Comparison of ENCODE assay signal across 18 cellular contexts in the genomic region with DNA sequence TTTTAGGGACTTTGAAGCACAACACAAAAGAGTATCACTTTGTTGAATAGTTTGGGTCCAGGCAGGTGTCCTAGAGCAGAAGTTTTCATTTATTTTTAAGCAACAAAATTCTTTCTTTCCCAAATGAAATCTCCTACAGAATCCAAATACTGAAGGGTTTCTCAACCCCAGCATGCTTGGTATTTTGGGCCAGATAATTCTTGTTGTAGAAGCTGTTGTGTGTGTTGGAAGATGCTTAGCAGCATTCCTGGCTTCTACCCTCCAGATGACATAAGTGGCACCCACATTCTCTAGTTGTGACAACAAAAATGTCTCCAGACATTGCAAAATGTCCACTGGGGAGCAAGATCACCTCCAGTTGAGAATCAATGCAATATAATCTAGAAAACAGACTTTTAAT.
DNase-seq lines count a peak whose midpoint lies in the region; ATAC-seq and TF ChIP-seq lines count a peak whose summit lies in the region.
"Had no signal": no experiment of that assay in that cellular context is flagged by ENCODE, and none has a peak within 500 bp of the region (broad histone marks: within the 10 kb centered on the region; RNA-seq: fewer than 3 reads in every experiment).

No MANE protein-coding gene starts in this region.

- POLR2A ChIA-PET in activated CD4-positive, alpha-beta T cell treated with anti-CD3 and anti-CD28 coated beads, Interleukin-2, amount 10 ng/mL, durations not matched to agents 7 days and 5 days (lab: Charles Lee): no interaction called here

- H3K27me3 Mint-ChIP-seq in activated CD4-positive, alpha-beta T cell treated with anti-CD3 and anti-CD28 coated beads, Interleukin-2, amount 10 ng/mL, durations not matched to agents 7 days and 5 days: no peaks in the 10 kb centered on the region
- no peaks in the 10 kb centered on the region for H3K27me3 Mint-ChIP-seq in CD4-positive, CD25-positive, alpha-beta regulatory T cell
- no peaks in the 10 kb centered on the region for H3K27me3 Mint-ChIP-seq in activated naive CD8-positive, alpha-beta T cell
- no peaks in the 10 kb centered on the region for H3K27me3 Mint-ChIP-seq in natural killer cell treated with Interleukin-12 subunit alpha and Interleukin-12 subunit beta and Interleukin-15 and Interleukin-18, amount 100 ng/mL, for 72 hours
- no peaks in the 10 kb centered on the region for H3K27me3 Mint-ChIP-seq in CD14-positive monocyte (ENCODE audit: low read depth in 3 of 3)

- DNase-seq in activated CD4-positive, alpha-beta T cell treated with anti-CD3 and anti-CD28 coated beads, Interleukin-2, amount 10 ng/mL, durations not matched to agents 7 days and 5 days: no peak
- no peak for DNase-seq in activated CD4-positive, alpha-beta T cell treated with anti-CD3 and anti-CD28 coated beads for 48 hours
- DNase-seq in CD4-positive, CD25-positive, alpha-beta regulatory T cell: no peak
- no peak for DNase-seq in natural killer cell treated with Interleukin-12 subunit alpha and Interleukin-12 subunit beta and Interleukin-15 and Interleukin-18, amount 100 ng/mL, for 72 hours (ENCODE audit: low spot score)
- no peak for DNase-seq in NCI-H1105 (lab: John Stamatoyannopoulos, UW)
- no peak for DNase-seq in DMS79 treated with DMSO at 0.1 percent for 48 hours (lab: John Stamatoyannopoulos, UW)
- no peak for DNase-seq in CD14-positive monocyte (ENCODE audit: low spot score)
- DNase-seq: activated effector memory CD4-positive, alpha-beta T cell treated with anti-CD3 and anti-CD28 coated beads, Interleukin-2, amount 50 U/mL, for 16 hours; C1 segment of cervical spinal cord; colonic mucosa; endodermal cell; NCI-H1417 treated with DMSO at 0.1 percent for 48 hours; NCI-H524 treated with DMSO at 0.1 percent for 48 hours had no signal

- intact Hi-C loops in CD14-positive monocyte (cut with micrococcal nuclease): no loop called here

- H3K4me1 ChIP-seq in CD4-positive, CD25-positive, alpha-beta regulatory T cell (ENCODE audit: control insufficient read depth, insufficient read depth, low read length, poor library complexity, severe bottlenecking): peaks cover 83% of the 10 kb centered on the region
- H3K4me1 ChIP-seq: colonic mucosa, HAP-1 had no signal

- peaks cover 58% of the 10 kb centered on the region for H3K36me3 Mint-ChIP-seq in activated CD4-positive, alpha-beta T cell treated with anti-CD3 and anti-CD28 coated beads, Interleukin-2, amount 10 ng/mL, durations not matched to agents 7 days and 5 days (ENCODE audit: low read depth)
- peaks cover 6% of the 10 kb centered on the region for H3K36me3 Mint-ChIP-seq in CD4-positive, CD25-positive, alpha-beta regulatory T cell
- peaks cover 9% of the 10 kb centered on the region for H3K36me3 Mint-ChIP-seq in activated naive CD8-positive, alpha-beta T cell
- no peaks in the 10 kb centered on the region for H3K36me3 Mint-ChIP-seq in natural killer cell treated with Interleukin-12 subunit alpha and Interleukin-12 subunit beta and Interleukin-15 and Interleukin-18, amount 100 ng/mL, for 72 hours
- H3K36me3 Mint-ChIP-seq in CD14-positive monocyte: peaks cover 0 to 4% of the 10 kb centered on the region in 2 donors

- no peaks in the 10 kb centered on the region for H3K27me3 ChIP-seq in CD4-positive, CD25-positive, alpha-beta regulatory T cell (ENCODE audit: control insufficient read depth, insufficient read depth, low read length)
- H3K27me3 ChIP-seq: colonic mucosa, hepatocyte had no signal

- peaks cover 12% of the 10 kb centered on the region for H3K9me3 Mint-ChIP-seq in activated CD4-positive, alpha-beta T cell treated with anti-CD3 and anti-CD28 coated beads, Interleukin-2, amount 10 ng/mL, durations not matched to agents 7 days and 5 days
- H3K9me3 Mint-ChIP-seq in CD4-positive, CD25-positive, alpha-beta regulatory T cell: no peaks in the 10 kb centered on the region
- no peaks in the 10 kb centered on the region for H3K9me3 Mint-ChIP-seq in activated naive CD8-positive, alpha-beta T cell (ENCODE audit: low read depth)
- no peaks in the 10 kb centered on the region for H3K9me3 Mint-ChIP-seq in natural killer cell treated with Interleukin-12 subunit alpha and Interleukin-12 subunit beta and Interleukin-15 and Interleukin-18, amount 100 ng/mL, for 72 hours
- H3K9me3 Mint-ChIP-seq in CD14-positive monocyte: peaks cover 0 to 2% (median 0%) of the 10 kb centered on the region in 7 donors

- peaks cover 19% of the 10 kb centered on the region for H3K4me1 Mint-ChIP-seq in activated CD4-positive, alpha-beta T cell treated with anti-CD3 and anti-CD28 coated beads, Interleukin-2, amount 10 ng/mL, durations not matched to agents 7 days and 5 days
- H3K4me1 Mint-ChIP-seq in CD4-positive, CD25-positive, alpha-beta regulatory T cell: peaks cover 0 to 78% (median 27%) of the 10 kb centered on the region in 4 donors
- peaks cover 21% of the 10 kb centered on the region for H3K4me1 Mint-ChIP-seq in activated naive CD8-positive, alpha-beta T cell (ENCODE audit: low read depth)
- H3K4me1 Mint-ChIP-seq in natural killer cell treated with Interleukin-12 subunit alpha and Interleukin-12 subunit beta and Interleukin-15 and Interleukin-18, amount 100 ng/mL, for 72 hours (ENCODE audit: low read depth in 2 of 2): peaks cover 21 to 72% of the 10 kb centered on the region in 2 donors
- peaks cover 24% of the 10 kb centered on the region for H3K4me1 Mint-ChIP-seq in CD14-positive monocyte

- CTCF ChIA-PET in activated CD4-positive, alpha-beta T cell treated with anti-CD3 and anti-CD28 coated beads, Interleukin-2, amount 10 ng/mL, durations not matched to agents 7 days and 5 days (lab: Charles Lee): interaction anchor here (1.1 to 1.7 kb wide), 3 partner anchors 13 to 43 kb away, joined by 3 to 5 read pairs (median 4); no protein-coding TSS in a partner anchor

- ATAC-seq in CD4-positive, CD25-positive, alpha-beta regulatory T cell (ENCODE audit: low read depth in 2 of 2): no peak
- no peak for ATAC-seq in natural killer cell treated with Interleukin-12 subunit alpha and Interleukin-12 subunit beta and Interleukin-15 and Interleukin-18, amount 100 ng/mL, for 72 hours
- ATAC-seq: HepG2; stimulated activated memory B cell treated with anti-CD40 and anti-IgM and Interleukin-4, amounts not matched to agents 10 μg/mL and 1 μg/mL and 100 μg/mL, for 72 hours had no signal

- no peak for TF ChIP-seq CTCF in CD14-positive monocyte (IDR thresholded peaks at IDR 0.05)

- no peaks in the 10 kb centered on the region for H3K9me3 ChIP-seq in CD4-positive, CD25-positive, alpha-beta regulatory T cell (ENCODE audit: control insufficient read depth in 2 of 2, low read length in 2 of 2)
- H3K9me3 ChIP-seq: colonic mucosa, HAP-1 had no signal

- peak overlapping the region; percentile 54 for H3K27ac Mint-ChIP-seq in activated CD4-positive, alpha-beta T cell treated with anti-CD3 and anti-CD28 coated beads, Interleukin-2, amount 10 ng/mL, durations not matched to agents 7 days and 5 days
- H3K27ac Mint-ChIP-seq in CD4-positive, CD25-positive, alpha-beta regulatory T cell: peak overlapping the region in 2 of 3 donors; percentile 83 to 91
- H3K27ac Mint-ChIP-seq in activated naive CD8-positive, alpha-beta T cell: peak overlapping the region; percentile 95
- no peak overlapping the region for H3K27ac Mint-ChIP-seq in natural killer cell treated with Interleukin-12 subunit alpha and Interleukin-12 subunit beta and Interleukin-15 and Interleukin-18, amount 100 ng/mL, for 72 hours
- no peak overlapping the region for H3K27ac Mint-ChIP-seq in CD14-positive monocyte
- H3K27ac Mint-ChIP-seq: endodermal cell; stimulated activated memory B cell treated with anti-CD40 and anti-IgM and Interleukin-4, amounts not matched to agents 10 μg/mL and 1 μg/mL and 100 μg/mL, for 72 hours had no signal

- H3K36me3 ChIP-seq in CD4-positive, CD25-positive, alpha-beta regulatory T cell (ENCODE audit: control insufficient read depth, insufficient read depth, low read length): peaks cover 6% of the 10 kb centered on the region
- H3K36me3 ChIP-seq: colonic mucosa, HAP-1 had no signal

- H3K4me3 ChIP-seq in CD4-positive, CD25-positive, alpha-beta regulatory T cell (ENCODE audit: low read depth, low read length): peak overlapping the region; percentile 59
- H3K4me3 ChIP-seq: colonic mucosa, HAP-1, hepatocyte had no signal

- H3K4me3 Mint-ChIP-seq in activated CD4-positive, alpha-beta T cell treated with anti-CD3 and anti-CD28 coated beads, Interleukin-2, amount 10 ng/mL, durations not matched to agents 7 days and 5 days: no peak overlapping the region
- H3K4me3 Mint-ChIP-seq in CD4-positive, CD25-positive, alpha-beta regulatory T cell: peak overlapping the region in 3 of 4 donors; percentile 55 to 70 (median 62)
- peak overlapping the region; percentile 33 for H3K4me3 Mint-ChIP-seq in activated naive CD8-positive, alpha-beta T cell
- peak overlapping the region; percentile 50 for H3K4me3 Mint-ChIP-seq in natural killer cell treated with Interleukin-12 subunit alpha and Interleukin-12 subunit beta and Interleukin-15 and Interleukin-18, amount 100 ng/mL, for 72 hours
- no peak overlapping the region for H3K4me3 Mint-ChIP-seq in CD14-positive monocyte
- H3K4me3 Mint-ChIP-seq: endodermal cell; stimulated activated memory B cell treated with anti-CD40 and anti-IgM and Interleukin-4, amounts not matched to agents 10 μg/mL and 1 μg/mL and 100 μg/mL, for 72 hours had no signal

- peak overlapping the region; percentile 44 for H3K27ac ChIP-seq in CD4-positive, CD25-positive, alpha-beta regulatory T cell (ENCODE audit: insufficient read depth, low read length, poor library complexity, severe bottlenecking)
- H3K27ac ChIP-seq: colonic mucosa, hepatocyte had no signal

Comparison
In these comparisons a context has a peak if more than half of its experiments do, and no peak if none do; other contexts are left out.
1. H3K27ac Mint-ChIP-seq: peak in activated CD4-positive, alpha-beta T cell treated with anti-CD3 and anti-CD28 coated beads, Interleukin-2, amount 10 ng/mL, durations not matched to agents 7 days and 5 days (single experiment), CD4-positive, CD25-positive, alpha-beta regulatory T cell (2 of 3) and activated naive CD8-positive, alpha-beta T cell (single experiment); none in natural killer cell treated with Interleukin-12 subunit alpha and Interleukin-12 subunit beta and Interleukin-15 and Interleukin-18, amount 100 ng/mL, for 72 hours (0 of 2) and CD14-positive monocyte (0 of 7).
2. H3K4me3 Mint-ChIP-seq: peak in CD4-positive, CD25-positive, alpha-beta regulatory T cell (3 of 4), activated naive CD8-positive, alpha-beta T cell (single experiment) and natural killer cell treated with Interleukin-12 subunit alpha and Interleukin-12 subunit beta and Interleukin-15 and Interleukin-18, amount 100 ng/mL, for 72 hours (single experiment); none in activated CD4-positive, alpha-beta T cell treated with anti-CD3 and anti-CD28 coated beads, Interleukin-2, amount 10 ng/mL, durations not matched to agents 7 days and 5 days (single experiment) and CD14-positive monocyte (0 of 2).